ENCODE assay signal across 2 cellular contexts in the genomic region with DNA sequence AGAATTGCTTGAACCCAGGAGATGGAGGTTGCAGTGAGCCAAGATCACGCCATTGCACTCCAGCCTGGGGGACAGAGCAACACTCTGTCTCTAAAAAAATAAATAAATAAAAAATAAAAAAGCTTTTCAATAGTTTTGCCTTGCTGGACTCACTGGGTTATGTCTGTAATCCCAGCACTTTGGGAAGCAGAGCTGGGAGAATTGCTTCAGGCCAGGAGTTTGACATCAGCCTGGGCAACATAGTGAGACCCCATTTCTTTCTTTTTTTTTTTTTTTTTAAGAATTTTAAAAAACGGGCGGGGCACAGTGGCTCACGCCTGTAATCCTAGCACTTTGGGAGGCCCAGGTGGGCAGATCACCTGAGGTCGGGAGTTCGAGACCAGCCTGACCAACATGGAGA. TPM values are rescaled to one million over a fixed set of nuclear protein-coding genes. Genes with fewer than 3 reads are reported as not detected.
DNase-seq lines count a peak whose midpoint lies in the region; ATAC-seq, FAIRE-seq and TF ChIP-seq lines count a peak whose summit lies in the region.
"Not testable (repeated sequence)": the region's sequence is repeated elsewhere in the genome, so short reads cannot be mapped to it uniquely, and the experiment has no call there.

No MANE protein-coding gene starts in this region.

- H3K9ac ChIP-seq in K562 (ENCODE audit: insufficient read depth in 1 of 2, low read depth in 2 of 2, low read length in 2 of 2) = not testable (repeated sequence)

- in situ Hi-C loops in K562 (cut with MboI) = not testable (repeated sequence)

- H3K9me1 ChIP-seq in K562 (ENCODE audit: control insufficient read depth, insufficient read depth, low read length) = not testable (repeated sequence)

- H3K4me2 ChIP-seq in K562 (ENCODE audit: insufficient read depth, low read length) = not testable (repeated sequence)

- 83% methylated on average over 6 of the region's 6 CpGs for WGBS in K562 (ENCODE audit: insufficient coverage, low coverage, missing lambda C conversion rate)

- not testable (repeated sequence) for H3K4me3 ChIP-seq in HEK293 (ENCODE audit: low read depth, low read length); K562

- not testable (repeated sequence) for TF ChIP-seq POLR2A in K562 (conservative IDR thresholded peaks at IDR 0.05)

- not testable (repeated sequence) for ATAC-seq in K562

- TF ChIP-seq CTCF in HEK293 (tag by site-specific recombination; IDR thresholded peaks at IDR 0.05); K562 (IDR thresholded peaks at IDR 0.05 in 2 of 3, conservative IDR thresholded peaks at IDR 0.05 in 1 of 3; ENCODE audit: insufficient read depth in 2 of 3, low read depth in 1 of 3, low read length in 3 of 3): not testable (repeated sequence)

- H2AFZ ChIP-seq in K562 (ENCODE audit: low read depth, low read length) = not testable (repeated sequence)

- POLR2A ChIA-PET in HEK293 (lab: Yijun Ruan, JAX); K562 (lab: Yijun Ruan, JAX): not testable (repeated sequence)

- not testable (repeated sequence) for DNase-seq in K562 (ENCODE audit: extremely low read depth in 1 of 4, low spot score in 3 of 4)

- H3K27me3 ChIP-seq in K562 (ENCODE audit: control insufficient read depth in 2 of 2, insufficient read depth in 2 of 2, low read length in 2 of 2) = not testable (repeated sequence)

- CTCF ChIA-PET in HEK293 (lab: Yijun Ruan, JAX) = interaction anchor here (0.6 kb wide), 1 partner anchor 401 kb away, joined by 3 read pairs; no protein-coding TSS in a partner anchor
- CTCF ChIA-PET in K562 (lab: Yijun Ruan, JAX; ENCODE audit: low intra/inter-chr PET ratio) = not testable (repeated sequence)

- H3K4me1 ChIP-seq in HEK293 (ENCODE audit: control insufficient read depth, insufficient read depth, low read length) = peaks cover 16% of the 10 kb centered on the region
- peaks cover 10 to 37% of the 10 kb centered on the region in 2 experiments; a peak in 4 of 5 replicates for H3K4me1 ChIP-seq in K562 (replicated peaks in 1 of 2; ENCODE audit: control insufficient read depth in 2 of 2, insufficient read depth in 2 of 2, low read length in 2 of 2)

- not testable (repeated sequence) for FAIRE-seq in K562 (lab: Jason Lieb, UNC)

- intact Hi-C loops in K562 (cut with micrococcal nuclease) = not testable (repeated sequence)

- TF ChIP-seq RAD21 in K562 (CRISPR knock-in tag; conservative IDR thresholded peaks at IDR 0.05 in 1 of 2, IDR thresholded peaks at IDR 0.05 in 1 of 2) = not testable (repeated sequence)

- H3K27ac ChIP-seq in HEK293 (ENCODE audit: extremely low read depth, low read depth, low read length); K562 (ENCODE audit: extremely low read depth, low read depth, low read length): not testable (repeated sequence)

- BruUV-seq in K562 (replicated peaks; lab: Mats Ljungman, UMichigan) = not testable (repeated sequence)

- H4K20me1 ChIP-seq in K562 (replicated peaks; ENCODE audit: control insufficient read depth, insufficient read depth, low read length) = not testable (repeated sequence)

- not testable (repeated sequence) for H3K79me2 ChIP-seq in K562 (ENCODE audit: control insufficient read depth, insufficient read depth, low read length)

- TF ChIP-seq EP300 in K562 (IDR thresholded peaks at IDR 0.05; ENCODE audit: low read length) = not testable (repeated sequence)

- not testable (repeated sequence) for H3K36me3 ChIP-seq in HEK293 (ENCODE audit: control insufficient read depth in 2 of 2, insufficient read depth in 1 of 2, low read length in 2 of 2); K562 (ENCODE audit: control insufficient read depth, insufficient read depth, low read length)

- not testable (repeated sequence) for H3K9me3 ChIP-seq in HEK293 (ENCODE audit: control insufficient read depth, insufficient read depth, low read depth, low read length); K562 (replicated peaks; ENCODE audit: control insufficient read depth, insufficient read depth, low read depth, low read length)

TF ChIP-seq in HEK293, 187 proteins besides CTCF, POLR2A, EP300 and RAD21:
- peak; percentile 86 for TF ChIP-seq ZNF121 (tag by site-specific recombination; IDR thresholded peaks at IDR 0.05)
TF ChIP-seq in HEK293: peak in this region for 1; not testable (repeated sequence) for 186.

TF ChIP-seq in K562, 482 proteins besides CTCF, POLR2A, EP300 and RAD21:
- TF ChIP-seq RBM25 (IDR thresholded peaks at IDR 0.05; ENCODE audit: low read depth, low read length, severe bottlenecking) = peak; percentile 65
- 0 out of 2 replicates have a peak, but pooled peaks have one; percentile 24 for TF ChIP-seq BCOR (IDR thresholded peaks at IDR 0.05)
- peak; percentile 84 for TF ChIP-seq ZNF121 (CRISPR knock-in tag; conservative IDR thresholded peaks at IDR 0.05)

RNA-seq across cellular contexts. Expression of gene P2RX4, which starts 8.8 kb away (rescaled TPM):
- 40.9 and 60.5 TPM in 2 replicates for total RNA-seq in K562 (2011; cell fraction: chromatin; rRNA removed; ENCODE audit: low replicate concordance)
- 47.8 and 47.9 TPM in 2 replicates for total RNA-seq in K562 (2011; cell fraction: nucleolus; rRNA removed)
- 55.4 and 61.5 TPM in 2 replicates for total RNA-seq in K562 (2011; cell fraction: nucleoplasm; rRNA removed)
- total RNA-seq in K562 (2014; rRNA removed) = 14.3 and 18.9 TPM in 2 replicates
- total RNA-seq in K562 (2014; rRNA removed; fragmentation: Illumina TruSeq; extraction: Trizol) = 7.8 and 9.6 TPM in 2 replicates
- 8.3 and 10.5 TPM in 2 replicates for total RNA-seq in K562 (2015; rRNA removed; fragmentation: Illumina TruSeq; extraction: Trizol)
- 12.8 and 14.2 TPM in 2 replicates for total RNA-seq in K562 (2021)
- 15.4 and 20.8 TPM in 2 replicates for polyA plus RNA-seq in K562 (2011; rRNA removed)
- polyA plus RNA-seq in K562 (2011; cell fraction: cytosol; rRNA removed) = 21.4 and 26.2 TPM in 2 replicates
- 26.6 and 29.1 TPM in 2 replicates for polyA plus RNA-seq in K562 (2011; cell fraction: nucleus; rRNA removed)
- polyA plus RNA-seq in K562 (2012) = 12.8 and 57.1 TPM in 2 replicates
- 11.7 and 13.0 TPM in 2 replicates for polyA plus RNA-seq in K562 (2014; fragmentation: Illumina TruSeq; extraction: Trizol)
- polyA plus RNA-seq in K562 (2014; fragmentation: Nextera tagmentation; extraction: Ambion mirVana) = 1 to 10 TPM; 6.6 to 10.0 TPM
- polyA plus RNA-seq in K562 (2014; rRNA removed) = 21.5 and 23.4 TPM in 2 replicates
- 14.9 and 19.2 TPM in 2 replicates for polyA minus RNA-seq in K562 (2011; rRNA and poly(A)+ RNA removed)
- 5.3 and 9.4 TPM in 2 replicates for polyA minus RNA-seq in K562 (2011; cell fraction: cytosol; rRNA and poly(A)+ RNA removed)
- polyA minus RNA-seq in K562 (2011; cell fraction: nucleus; rRNA and poly(A)+ RNA removed) = 10.4 and 14.0 TPM in 2 replicates
